8 cellular contexts compared by ENCODE assay signal in the genomic region with DNA sequence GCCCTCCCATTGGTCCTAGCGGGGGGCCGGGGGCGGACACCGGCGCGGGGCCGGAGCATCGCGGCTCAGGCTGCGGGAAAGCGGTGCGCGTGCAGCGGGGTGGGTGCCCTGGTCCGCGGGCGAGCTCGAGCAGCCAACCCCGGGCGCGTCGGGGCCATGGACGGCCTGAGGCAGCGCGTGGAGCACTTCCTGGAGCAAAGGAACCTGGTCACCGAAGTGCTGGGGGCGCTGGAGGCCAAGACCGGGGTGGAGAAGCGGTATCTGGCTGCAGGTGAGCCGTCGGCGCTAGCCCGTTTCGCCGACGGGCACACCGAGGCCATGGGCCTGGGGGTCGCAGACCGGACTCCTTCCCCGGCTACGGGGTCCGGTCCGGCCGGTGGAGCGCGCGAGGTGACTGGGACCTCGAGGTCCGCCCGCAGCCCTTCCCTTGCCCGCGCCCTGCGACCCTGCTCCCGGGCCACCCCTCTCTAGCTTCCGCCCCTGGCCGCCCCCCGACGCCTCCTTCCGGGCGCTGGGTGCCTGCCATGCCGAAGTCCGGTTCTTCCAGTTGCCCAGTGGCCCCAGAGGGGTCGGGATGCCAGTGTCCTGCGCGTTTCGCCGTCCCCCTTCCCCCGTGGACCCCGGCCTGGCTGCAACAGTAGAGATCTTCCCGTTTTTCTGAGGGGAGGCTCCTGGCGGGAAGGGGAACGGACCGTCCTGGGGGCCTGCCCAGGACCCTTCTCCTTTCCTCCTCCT. TPM values are rescaled to one million over a fixed set of nuclear protein-coding genes. Genes with fewer than 3 reads are reported as not detected.
DNase-seq lines count a peak whose midpoint lies in the region; ATAC-seq and TF ChIP-seq lines count a peak whose summit lies in the region.

Gene REEP6, plus strand, starts transcription at position 68 of the 735 bp plus-strand sequence. Its CDS starts 89 bp downstream, at position 157.

- DNase-seq in activated naive CD4-positive, alpha-beta T cell treated with anti-CD3 and anti-CD28 coated beads for 36 hours, result no peak
- DNase-seq in activated naive CD4-positive, alpha-beta T cell treated with anti-CD3 and anti-CD28 coated beads, Interleukin-2, amount 50 U/mL, for 16 hours, result no peak
- DNase-seq in astrocyte of the cerebellum (ENCODE audit: low read depth), result no peak
- no peak for DNase-seq in lower lobe of right lung
- peak in 1 of 2 donors; percentile 89 for DNase-seq in upper lobe of left lung
- no peak for DNase-seq in NK-92 treated with Interleukin-12 subunit alpha and Interleukin-12 subunit beta, amount 100 ng/mL, for 24 hours (lab: John Stamatoyannopoulos, UW)
- no peak for DNase-seq in NCI-H2171 treated with DMSO at 0.1 percent for 48 hours (lab: John Stamatoyannopoulos, UW)

- peak within 1 kb of the TSS; percentile 81 for H3K4me3 Mint-ChIP-seq in activated naive CD4-positive, alpha-beta T cell treated with anti-CD3 and anti-CD28 coated beads for 36 hours

- H3K9me3 ChIP-seq in lower lobe of right lung, result no peaks in the 10 kb centered on the region
- H3K9me3 ChIP-seq in upper lobe of left lung, result no peaks in the 10 kb centered on the region

- no peaks in the 10 kb centered on the region for H3K36me3 Mint-ChIP-seq in activated naive CD4-positive, alpha-beta T cell treated with anti-CD3 and anti-CD28 coated beads for 36 hours (ENCODE audit: low read depth)

- no peak for TF ChIP-seq CTCF in astrocyte of the cerebellum (IDR thresholded peaks at IDR 0.05; ENCODE audit: low read depth, low read length, missing control alignments)
- no peak for TF ChIP-seq CTCF in lower lobe of right lung (IDR thresholded peaks at IDR 0.05)
- TF ChIP-seq CTCF in upper lobe of left lung (IDR thresholded peaks at IDR 0.05), result peak in 1 of 6 experiments; percentile 27

- peak within 1 kb of the TSS; percentile 57 for H3K27ac Mint-ChIP-seq in activated naive CD4-positive, alpha-beta T cell treated with anti-CD3 and anti-CD28 coated beads for 36 hours

- H3K27me3 ChIP-seq in lower lobe of right lung (ENCODE audit: low read depth) (peaks cover 12% of the 10 kb centered on the region), upper lobe of left lung (no peaks in the 10 kb centered on the region)

- H3K36me3 ChIP-seq in lower lobe of right lung (no peaks in the 10 kb centered on the region), upper lobe of left lung (no peaks in the 10 kb centered on the region)

- H3K27ac ChIP-seq in lower lobe of right lung (peak within 1 kb of the TSS; percentile 71), upper lobe of left lung (peak within 1 kb of the TSS; percentile 52 to 83 (median 68))

- H3K4me1 Mint-ChIP-seq in activated naive CD4-positive, alpha-beta T cell treated with anti-CD3 and anti-CD28 coated beads for 36 hours (ENCODE audit: low read depth), result peaks cover 15% of the 10 kb centered on the region

- in situ Hi-C loops in astrocyte of the cerebellum (cut with HindIII; ENCODE audit: low sequenced_read_pairs), result no loop called here

- intact Hi-C loops in activated naive CD4-positive, alpha-beta T cell treated with anti-CD3 and anti-CD28 coated beads for 36 hours (cut with micrococcal nuclease), result loop anchor here (2.0 kb wide), 1 partner anchor 162 kb away; the partner anchor contains the start of gene TCF3
- intact Hi-C loops in lower lobe of right lung (cut with DNase I), result no loop called here

- WGBS in upper lobe of left lung, 2 donors, result 4 to 14% methylated on average over 13 to 46 of the region's 73 CpGs

- peaks cover 4% of the 10 kb centered on the region for H3K27me3 Mint-ChIP-seq in activated naive CD4-positive, alpha-beta T cell treated with anti-CD3 and anti-CD28 coated beads for 36 hours (ENCODE audit: low read depth)

- CTCF ChIA-PET in activated naive CD4-positive, alpha-beta T cell treated with anti-CD3 and anti-CD28 coated beads for 36 hours (lab: Charles Lee), result interaction anchor here (0.7 to 1.6 kb wide), 4 partner anchors 10 to 55 kb away, joined by 3 to 5 read pairs (median 4); no protein-coding TSS in a partner anchor

- no peak for TF ChIP-seq EP300 in upper lobe of left lung (IDR thresholded peaks at IDR 0.05)

- H3K4me3 ChIP-seq in astrocyte of the cerebellum (ENCODE audit: low read depth, low read length), result peak within 1 kb of the TSS; percentile 49
- peak within 1 kb of the TSS; percentile 69 for H3K4me3 ChIP-seq in lower lobe of right lung
- peak within 1 kb of the TSS; percentile 38 to 69 (median 62) for H3K4me3 ChIP-seq in upper lobe of left lung

- ATAC-seq in lower lobe of right lung, result no peak
- no peak for ATAC-seq in upper lobe of left lung (ENCODE audit: low FRiP score in 2 of 2)
- no peak for ATAC-seq in GM21737 (IDR thresholded peaks at IDR 0.05; ENCODE audit: unreplicated experiment)

- TF ChIP-seq POLR2A in upper lobe of left lung (IDR thresholded peaks at IDR 0.05), result peak in 1 of 4 donors; percentile 54

- H3K9me3 Mint-ChIP-seq in activated naive CD4-positive, alpha-beta T cell treated with anti-CD3 and anti-CD28 coated beads for 36 hours, result no peaks in the 10 kb centered on the region

- H3K4me1 ChIP-seq in lower lobe of right lung (peaks cover 16% of the 10 kb centered on the region), upper lobe of left lung (peaks cover 14 to 23% (median 19%) of the 10 kb centered on the region in 4 donors)

RNA-seq across cellular contexts. Expression of gene REEP6, which starts in this region (rescaled TPM):
- total RNA-seq in activated naive CD4-positive, alpha-beta T cell treated with anti-CD3 and anti-CD28 coated beads for 36 hours, result 1 to 10 TPM; 1.3 to 1.6 TPM
- total RNA-seq in lower lobe of right lung, result 2.5 TPM
- total RNA-seq in upper lobe of left lung, result 1 to 10 TPM; 2.0 to 7.8 (median 3.1) TPM
